Comparison of ENCODE assay signal across 1 cellular context in genomic region chr1:27488523-27489138, GRCh38.
TF ChIP-seq lines count a peak whose summit lies in the region.

No MANE protein-coding gene starts in this region.

TF ChIP-seq in H1, 55 proteins besides CTCF, POLR2A, EP300 and RAD21:
- TF ChIP-seq SRF (IDR thresholded peaks at IDR 0.05; ENCODE audit: low read depth, low read length) (no peak), TBP (IDR thresholded peaks at IDR 0.05; ENCODE audit: low read depth, low read length) (no peak), JUN (IDR thresholded peaks at IDR 0.05; ENCODE audit: low read depth, low read length) (no peak), SAP30 (IDR thresholded peaks at IDR 0.05; ENCODE audit: insufficient read depth, insufficient replicate concordance, low read length) (no peak)
